ENCODE assay signal across 30 cellular contexts in genomic region chr2:192314800-192315481, GRCh38.
"Had no signal": no experiment of that assay in that cellular context is flagged by ENCODE, and none has a peak within 500 bp of the region (broad histone marks: within the 10 kb centered on the region; RNA-seq: fewer than 3 reads in every experiment).

No MANE protein-coding gene starts in this region.

- H3K4me1 Mint-ChIP-seq: activated CD4-positive, alpha-beta T cell treated with anti-CD3 and anti-CD28 coated beads, Interleukin-2, amount 10 ng/mL, durations not matched to agents 24 days and 14 days; endodermal cell had no signal

- ATAC-seq: foreskin keratinocyte, heart right ventricle, left lung, mucosa of descending colon, sciatic nerve had no signal

- H3K27me3 Mint-ChIP-seq: activated CD4-positive, alpha-beta memory T cell treated with anti-CD3 and anti-CD28 coated beads for 36 hours; activated CD4-positive, alpha-beta T cell treated with anti-CD3 and anti-CD28 coated beads, Interleukin-2, amount 10 ng/mL, durations not matched to agents 24 days and 14 days; dendritic cell treated with granulocyte-macrophage colony-stimulating factor and Interleukin-4, amounts not matched to agents 40 ng/mL and 50 ng/mL, for 4 days; natural killer cell treated with Interleukin-12 subunit alpha and Interleukin-12 subunit beta and Interleukin-15 and Interleukin-18, amount 100 ng/mL, for 72 hours; progenitor cell of endocrine pancreas had no signal

- FAIRE-seq: small intestine, TTC549 had no signal

- H3K27me3 ChIP-seq: breast epithelium, esophagus muscularis mucosa, heart right ventricle, left lung, testis, transverse colon, uterus had no signal

- H3K4me3 ChIP-seq: breast epithelium, esophagus muscularis mucosa, heart right ventricle, left lung, mucosa of descending colon, testis, transverse colon, uterus had no signal

- H3K4me1 ChIP-seq: breast epithelium, esophagus muscularis mucosa, foreskin keratinocyte, heart right ventricle, left lung, testis, transverse colon, uterus had no signal

- H3K36me3 ChIP-seq: breast epithelium, esophagus muscularis mucosa, heart right ventricle, left lung, transverse colon, uterus had no signal

- H3K4me3 Mint-ChIP-seq: activated CD4-positive, alpha-beta memory T cell treated with anti-CD3 and anti-CD28 coated beads for 36 hours; activated CD4-positive, alpha-beta T cell treated with anti-CD3 and anti-CD28 coated beads, Interleukin-2, amount 10 ng/mL, durations not matched to agents 24 days and 14 days; activated T-helper 1 cell treated with anti-CD3 and anti-CD28 coated beads, Interleukin-12 subunit alpha, Interleukin-12 subunit beta, Interleukin-2, Interleukin-4 antibody, amounts not matched to agents 30 ng/mL and 10 ng/mL and 1 ng/mL, durations not matched to agents 14 hours and 24 hours and 36 hours; dendritic cell treated with granulocyte-macrophage colony-stimulating factor and Interleukin-4, amounts not matched to agents 40 ng/mL and 50 ng/mL, for 4 days; endodermal cell; natural killer cell treated with Interleukin-12 subunit alpha and Interleukin-12 subunit beta and Interleukin-15 and Interleukin-18, amount 100 ng/mL, for 72 hours had no signal

- DNase-seq: activated CD4-positive, alpha-beta memory T cell treated with anti-CD3 and anti-CD28 coated beads for 36 hours; activated CD4-positive, alpha-beta T cell treated with anti-CD3 and anti-CD28 coated beads, Interleukin-2, amount 10 ng/mL, durations not matched to agents 24 days and 14 days; activated CD8-positive, alpha-beta memory T cell treated with anti-CD3 and anti-CD28 coated beads, Interleukin-2, amount 50 U/mL, for 4 hours; activated gamma-delta T cell treated with Interleukin-2 at 50 U/mL for 16 hours; activated naive CD4-positive, alpha-beta T cell treated with anti-CD3 and anti-CD28 coated beads, Interleukin-2, amount 50 U/mL, for 16 hours; activated T-cell treated with anti-CD3 and anti-CD28 coated beads, Interleukin-2, amount 50 U/mL, for 1 hour; amygdala; central memory CD4-positive, alpha-beta T cell; foreskin keratinocyte; small intestine; stimulated activated CD4-positive, alpha-beta T cell treated with anti-CD3 and anti-CD28 coated beads, Interleukin-1b, Interleukin-23, amount 100 ng/mL, for 48 hours; stimulated activated CD4-positive, alpha-beta T cell treated with anti-CD3 and anti-CD28 coated beads, Interleukin-4, amount 100 ng/mL, for 4 hours; stimulated activated CD8-positive, alpha-beta memory T cell treated with anti-CD3 and anti-CD28 coated beads, Interleukin-4, amount 100 ng/mL, for 48 hours; stimulated activated naive CD4-positive, alpha-beta T cell; testis; transverse colon; uterus had no signal

- H3K36me3 Mint-ChIP-seq: activated CD4-positive, alpha-beta memory T cell treated with anti-CD3 and anti-CD28 coated beads for 36 hours; natural killer cell treated with Interleukin-12 subunit alpha and Interleukin-12 subunit beta and Interleukin-15 and Interleukin-18, amount 100 ng/mL, for 72 hours had no signal

- H3K27ac ChIP-seq: breast epithelium, esophagus muscularis mucosa, foreskin keratinocyte, heart right ventricle, left lung, testis, transverse colon, uterus, VCaP had no signal

- H3K27ac Mint-ChIP-seq: activated CD4-positive, alpha-beta memory T cell treated with anti-CD3 and anti-CD28 coated beads for 36 hours; activated CD4-positive, alpha-beta T cell treated with anti-CD3 and anti-CD28 coated beads, Interleukin-2, amount 10 ng/mL, durations not matched to agents 24 days and 14 days; activated T-helper 1 cell treated with anti-CD3 and anti-CD28 coated beads, Interleukin-12 subunit alpha, Interleukin-12 subunit beta, Interleukin-2, Interleukin-4 antibody, amounts not matched to agents 30 ng/mL and 10 ng/mL and 1 ng/mL, durations not matched to agents 14 hours and 24 hours and 36 hours; dendritic cell treated with granulocyte-macrophage colony-stimulating factor and Interleukin-4, amounts not matched to agents 40 ng/mL and 50 ng/mL, for 4 days; endodermal cell; natural killer cell treated with Interleukin-12 subunit alpha and Interleukin-12 subunit beta and Interleukin-15 and Interleukin-18, amount 100 ng/mL, for 72 hours; progenitor cell of endocrine pancreas had no signal

- H3K9me3 ChIP-seq: mucosa of descending colon, testis, transverse colon, uterus had no signal

- H3K9me3 Mint-ChIP-seq: activated CD4-positive, alpha-beta memory T cell treated with anti-CD3 and anti-CD28 coated beads for 36 hours; activated CD4-positive, alpha-beta T cell treated with anti-CD3 and anti-CD28 coated beads, Interleukin-2, amount 10 ng/mL, durations not matched to agents 24 days and 14 days; activated T-helper 1 cell treated with anti-CD3 and anti-CD28 coated beads, Interleukin-12 subunit alpha, Interleukin-12 subunit beta, Interleukin-2, Interleukin-4 antibody, amounts not matched to agents 30 ng/mL and 10 ng/mL and 1 ng/mL, durations not matched to agents 14 hours and 24 hours and 36 hours; endodermal cell; natural killer cell treated with Interleukin-12 subunit alpha and Interleukin-12 subunit beta and Interleukin-15 and Interleukin-18, amount 100 ng/mL, for 72 hours had no signal
